ENCODE assay signal across 13 cellular contexts in the genomic region with DNA sequence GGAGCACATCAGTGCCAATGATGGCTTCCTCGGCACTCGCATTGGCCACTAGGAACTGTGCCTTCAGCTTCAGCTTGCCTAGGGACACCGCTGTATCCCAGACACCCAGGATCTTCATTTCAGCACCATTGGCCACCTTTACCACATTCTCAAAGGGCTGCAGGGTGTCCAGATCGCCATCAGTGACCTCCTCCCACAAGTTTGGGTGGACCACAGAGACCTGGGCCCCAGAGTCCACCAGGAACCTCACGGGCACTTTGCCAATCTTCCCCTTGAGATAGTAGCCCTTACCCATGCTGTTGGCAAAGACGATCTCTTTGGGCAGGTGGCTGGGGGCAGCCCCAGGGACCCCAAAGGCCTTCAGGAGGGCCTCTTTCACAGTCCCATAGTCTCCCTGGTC. TPM values are rescaled to one million over a fixed set of nuclear protein-coding genes. Genes with fewer than 3 reads are reported as not detected.
DNase-seq lines count a peak whose midpoint lies in the region; ATAC-seq, FAIRE-seq and TF ChIP-seq lines count a peak whose summit lies in the region.
"Had no signal": no experiment of that assay in that cellular context is flagged by ENCODE, and none has a peak within 500 bp of the region (broad histone marks: within the 10 kb centered on the region; RNA-seq: fewer than 3 reads in every experiment).

No MANE protein-coding gene starts in this region.

- no peak for TF ChIP-seq EP300 in K562 (IDR thresholded peaks at IDR 0.05; ENCODE audit: low read length)

- H3K4me2 ChIP-seq in K562 (ENCODE audit: insufficient read depth, low read length), result no peak overlapping the region
- H3K4me2 ChIP-seq: A549 had no signal

- H3K4me1 ChIP-seq in K562 (replicated peaks in 1 of 2; ENCODE audit: control insufficient read depth in 2 of 2, insufficient read depth in 2 of 2, low read length in 2 of 2), result peaks cover 0 to 5% of the 10 kb centered on the region in 2 experiments; a peak in 3 of 5 replicates
- H3K4me1 ChIP-seq: A549, BE2C had no signal

- DNase-seq in K562 (ENCODE audit: extremely low read depth in 1 of 4, low spot score in 3 of 4), result no peak
- DNase-seq in dorsolateral prefrontal cortex, result no peak
- DNase-seq in mesenteric fat pad (ENCODE audit: low spot score), result peak; percentile 65
- DNase-seq: BE2C; CD4-positive, alpha-beta memory T cell; DMS79 had no signal

- CTCF ChIA-PET in K562 (lab: Yijun Ruan, JAX; ENCODE audit: low intra/inter-chr PET ratio), result no interaction called here

- no peaks in the 10 kb centered on the region for H3K9me3 ChIP-seq in K562 (replicated peaks; ENCODE audit: control insufficient read depth, insufficient read depth, low read depth, low read length)
- H3K9me3 ChIP-seq: A549, BE2C had no signal

- WGBS in K562 (ENCODE audit: insufficient coverage, low coverage, missing lambda C conversion rate), result 64% methylated on average over 6 of the region's 6 CpGs

- H3K27me3 ChIP-seq in K562 (ENCODE audit: control insufficient read depth in 2 of 2, insufficient read depth in 2 of 2, low read length in 2 of 2) (no peaks in the 10 kb centered on the region), dorsolateral prefrontal cortex (no peaks in the 10 kb centered on the region)
- H3K27me3 ChIP-seq: BE2C had no signal

- peak overlapping the region in 1 of 2 experiments; percentile 38; a peak in 1 of 4 replicates for H3K9ac ChIP-seq in K562 (ENCODE audit: insufficient read depth in 1 of 2, low read depth in 2 of 2, low read length in 2 of 2)

- H3K9me1 ChIP-seq in K562 (ENCODE audit: control insufficient read depth, insufficient read depth, low read length), result no peaks in the 10 kb centered on the region

- no peaks in the 10 kb centered on the region for H3K36me3 ChIP-seq in K562 (ENCODE audit: control insufficient read depth, insufficient read depth, low read length)
- H3K36me3 ChIP-seq: BE2C had no signal

- no peak for TF ChIP-seq RAD21 in K562 (CRISPR knock-in tag; conservative IDR thresholded peaks at IDR 0.05 in 1 of 2, IDR thresholded peaks at IDR 0.05 in 1 of 2)

- TF ChIP-seq POLR2A in K562 (conservative IDR thresholded peaks at IDR 0.05), result no peak

- H3K27ac ChIP-seq in K562 (ENCODE audit: extremely low read depth, low read depth, low read length), result no peak overlapping the region
- H3K27ac ChIP-seq in dorsolateral prefrontal cortex, result peak overlapping the region in 58 of 59 donors; percentile 25 to 97 (median 90)
- peak overlapping the region; percentile 90 for H3K27ac ChIP-seq in temporal lobe (ENCODE audit: low read depth, low read length)
- H3K27ac ChIP-seq: A549, C4-2B had no signal

- intact Hi-C loops in K562 (cut with micrococcal nuclease), result no loop called here
- intact Hi-C loops in dorsolateral prefrontal cortex (cut with DNase I), result loop anchor here in 1 of 2 donors (5.0 kb wide), 1 partner anchor 44 kb away; a partner anchor contains a TSS

- H3K4me3 ChIP-seq in K562, result no peak overlapping the region
- peak overlapping the region in 31 of 59 donors; percentile 1 to 57 (median 38) for H3K4me3 ChIP-seq in dorsolateral prefrontal cortex
- H3K4me3 ChIP-seq: A549 had no signal

- in situ Hi-C loops in K562 (cut with MboI), result no loop called here

- no peaks in the 10 kb centered on the region for H4K20me1 ChIP-seq in K562 (replicated peaks; ENCODE audit: control insufficient read depth, insufficient read depth, low read length)

- no peak overlapping the region for H2AFZ ChIP-seq in K562 (ENCODE audit: low read depth, low read length)

- no peaks in the 10 kb centered on the region for H3K79me2 ChIP-seq in K562 (ENCODE audit: control insufficient read depth, insufficient read depth, low read length)

- ATAC-seq in K562 (no peak), HG03095 (IDR thresholded peaks at IDR 0.05; ENCODE audit: unreplicated experiment) (no peak), GM21717 (IDR thresholded peaks at IDR 0.05; ENCODE audit: unreplicated experiment) (no peak)
- no peak for ATAC-seq in activated CD4-positive, CD25-positive, alpha-beta regulatory T cell treated with anti-CD3 and anti-CD28 coated beads, Interleukin-2, amount 50 U/mL, for 24 hours
- ATAC-seq: A549 had no signal

- POLR2A ChIA-PET in K562 (lab: Yijun Ruan, JAX), result no interaction called here

- FAIRE-seq in K562 (lab: Jason Lieb, UNC), result no peak
- FAIRE-seq: A549, GM12891 had no signal

- TF ChIP-seq CTCF in K562 (IDR thresholded peaks at IDR 0.05 in 2 of 3, conservative IDR thresholded peaks at IDR 0.05 in 1 of 3; ENCODE audit: insufficient read depth in 2 of 3, low read depth in 1 of 3, low read length in 3 of 3) (no peak), dorsolateral prefrontal cortex (IDR thresholded peaks at IDR 0.05 in 54 of 56, conservative IDR thresholded peaks at IDR 0.05 in 2 of 56; ENCODE audit: low read depth in 1 of 56, partially characterized antibody in 56 of 56) (no peak)

- BruUV-seq in K562 (replicated peaks; lab: Mats Ljungman, UMichigan), result no TSS peak

TF ChIP-seq in K562, 482 proteins besides CTCF, POLR2A, EP300 and RAD21:
- TF ChIP-seq NFIC (IDR thresholded peaks at IDR 0.05) (peak; percentile 10; the same call in 1 of the 2 replicates), ZNF561 (CRISPR knock-in tag; conservative IDR thresholded peaks at IDR 0.05) (no peak)

RNA-seq across cellular contexts. Expression of a gene that starts 0.6 kb away (rescaled TPM):
- total RNA-seq in K562 (2011; cell fraction: chromatin; rRNA removed; ENCODE audit: low replicate concordance), result 1.2 and 2.8 TPM in 2 replicates
- total RNA-seq in K562 (2011; cell fraction: nucleolus; rRNA removed), result 1.6 and 2.0 TPM in 2 replicates
- total RNA-seq in K562 (2011; cell fraction: nucleoplasm; rRNA removed), result 1.2 and 1.5 TPM in 2 replicates
- 0.36 and 0.57 TPM in 2 replicates for total RNA-seq in K562 (2014; rRNA removed)
- total RNA-seq in K562 (2014; rRNA removed; fragmentation: Illumina TruSeq; extraction: Trizol), result 0.33 and 0.45 TPM in 2 replicates
- 0.58 and 0.64 TPM in 2 replicates for total RNA-seq in K562 (2015; rRNA removed; fragmentation: Illumina TruSeq; extraction: Trizol)
- total RNA-seq in K562 (2021), result 0.58 and 0.60 TPM in 2 replicates
- polyA plus RNA-seq in K562 (2011; rRNA removed), result 0.55 and 0.72 TPM in 2 replicates
- 0.43 and 0.48 TPM in 2 replicates for polyA plus RNA-seq in K562 (2011; cell fraction: cytosol; rRNA removed)
- 0.63 TPM in 2 replicates for polyA plus RNA-seq in K562 (2011; cell fraction: nucleus; rRNA removed)
- polyA plus RNA-seq in K562 (2012), result 0.62 and 0.97 TPM in 2 replicates
- 0.45 and 0.60 TPM in 2 replicates for polyA plus RNA-seq in K562 (2014; fragmentation: Illumina TruSeq; extraction: Trizol)
- polyA plus RNA-seq in K562 (2014; fragmentation: Nextera tagmentation; extraction: Ambion mirVana), result under 1 TPM in 1 of 2 experiments, not detected in 1; 0.17 TPM
- 0.49 and 0.71 TPM in 2 replicates for polyA plus RNA-seq in K562 (2014; rRNA removed)
- 0.42 and 0.81 TPM in 2 replicates for polyA minus RNA-seq in K562 (2011; rRNA and poly(A)+ RNA removed)
- polyA minus RNA-seq in K562 (2011; cell fraction: cytosol; rRNA and poly(A)+ RNA removed), result not detected in 2 replicates
- polyA minus RNA-seq in K562 (2011; cell fraction: nucleus; rRNA and poly(A)+ RNA removed), result 0.22 and 0.27 TPM in 2 replicates
- total RNA-seq in dorsolateral prefrontal cortex, result 10 to 100 TPM in 26 of 120 experiments, 1 to 10 TPM in 94; 5.0 to 15.7 (median 8.2) TPM
- 1.1 TPM for total RNA-seq in mesenteric fat pad
- total RNA-seq in temporal lobe, result 1.7 TPM

RNA-seq across cellular contexts. Expression of a gene that starts 45.9 kb away (rescaled TPM):
- 26.7 and 49.0 TPM in 2 replicates for total RNA-seq in K562 (2011; cell fraction: chromatin; rRNA removed; ENCODE audit: low replicate concordance)
- total RNA-seq in K562 (2011; cell fraction: nucleolus; rRNA removed), result 16.5 and 18.2 TPM in 2 replicates
- 38.7 and 66.3 TPM in 2 replicates for total RNA-seq in K562 (2011; cell fraction: nucleoplasm; rRNA removed)
- total RNA-seq in K562 (2014; rRNA removed) (7.6 and 7.9 TPM in 2 replicates), K562 (2014; rRNA removed; fragmentation: Illumina TruSeq; extraction: Trizol) (8.3 and 9.1 TPM in 2 replicates), K562 (2015; rRNA removed; fragmentation: Illumina TruSeq; extraction: Trizol) (6.7 and 7.1 TPM in 2 replicates), K562 (2021) (13.4 and 19.8 TPM in 2 replicates), dorsolateral prefrontal cortex (10 to 100 TPM; 12.4 to 45.6 (median 20.6) TPM), mesenteric fat pad (35.1 TPM), temporal lobe (10.6 TPM)
- polyA plus RNA-seq in K562 (2011; rRNA removed) (26.7 and 35.9 TPM in 2 replicates), K562 (2014; fragmentation: Illumina TruSeq; extraction: Trizol) (11.5 and 13.0 TPM in 2 replicates), K562 (2014; fragmentation: Nextera tagmentation; extraction: Ambion mirVana) (10 to 100 TPM in 1 of 2 experiments, 1 to 10 TPM in 1; 9.0 to 11.0 TPM), K562 (2014; rRNA removed) (13.2 and 15.6 TPM in 2 replicates)
- 10.5 and 14.7 TPM in 2 replicates for polyA plus RNA-seq in K562 (2011; cell fraction: cytosol; rRNA removed)
- 49.2 and 59.8 TPM in 2 replicates for polyA plus RNA-seq in K562 (2011; cell fraction: nucleus; rRNA removed)
- 8.5 and 11.4 TPM in 2 replicates for polyA plus RNA-seq in K562 (2012)
- 18.7 and 32.2 TPM in 2 replicates for polyA minus RNA-seq in K562 (2011; rRNA and poly(A)+ RNA removed)
- polyA minus RNA-seq in K562 (2011; cell fraction: cytosol; rRNA and poly(A)+ RNA removed), result 7.8 and 13.7 TPM in 2 replicates
- polyA minus RNA-seq in K562 (2011; cell fraction: nucleus; rRNA and poly(A)+ RNA removed), result 24.8 and 26.5 TPM in 2 replicates
